10 cellular contexts compared by ENCODE assay signal in genomic region chr19:39506598-39506943, GRCh38. TPM values are rescaled to one million over a fixed set of nuclear protein-coding genes. Genes with fewer than 3 reads are reported as not detected.
A peak's percentile ranks its signal among the peaks of the same experiment; 100 is the strongest.
DNase-seq lines count a peak whose midpoint lies in the region; ATAC-seq, FAIRE-seq and TF ChIP-seq lines count a peak whose summit lies in the region.
"Had no signal": no experiment of that assay in that cellular context is flagged by ENCODE, and none has a peak within 500 bp of the region (broad histone marks: within the 10 kb centered on the region; RNA-seq: fewer than 3 reads in every experiment).

No MANE protein-coding gene starts in this region.

- peaks cover 2% of the 10 kb centered on the region for H3K9me1 ChIP-seq in keratinocyte (ENCODE audit: control insufficient read depth, extremely low read depth, insufficient read depth, low read length)

- peaks cover 2% of the 10 kb centered on the region for H3K36me3 Mint-ChIP-seq in activated naive CD4-positive, alpha-beta T cell treated with anti-CD3 and anti-CD28 coated beads, Interleukin-2, amount 50 U/mL, for 24 hours
- H3K36me3 Mint-ChIP-seq in activated naive CD8-positive, alpha-beta T cell, result no peaks in the 10 kb centered on the region

- H3K9ac ChIP-seq in keratinocyte (ENCODE audit: control insufficient read depth, extremely low read depth, insufficient read depth, low read length), result no peak overlapping the region

- H3K4me1 Mint-ChIP-seq in activated naive CD4-positive, alpha-beta T cell treated with anti-CD3 and anti-CD28 coated beads, Interleukin-2, amount 50 U/mL, for 24 hours, result peaks cover 27% of the 10 kb centered on the region
- peaks cover 19% of the 10 kb centered on the region for H3K4me1 Mint-ChIP-seq in activated naive CD8-positive, alpha-beta T cell (ENCODE audit: low read depth)

- H3K4me1 ChIP-seq in keratinocyte (ENCODE audit: control insufficient read depth, extremely low read depth, insufficient read depth, low read length) (peaks cover 3% of the 10 kb centered on the region), tibial artery (peaks cover 0 to 19% (median 5%) of the 10 kb centered on the region in 4 donors)

- H3K27ac Mint-ChIP-seq in activated naive CD4-positive, alpha-beta T cell treated with anti-CD3 and anti-CD28 coated beads, Interleukin-2, amount 50 U/mL, for 24 hours, result no peak overlapping the region
- H3K27ac Mint-ChIP-seq in activated naive CD8-positive, alpha-beta T cell, result no peak overlapping the region

- H3K36me3 ChIP-seq in keratinocyte (ENCODE audit: control insufficient read depth in 2 of 2, extremely low read depth in 1 of 2, insufficient read depth in 2 of 2, low read length in 2 of 2), result no peaks in the 10 kb centered on the region
- no peaks in the 10 kb centered on the region for H3K36me3 ChIP-seq in tibial artery
- H3K36me3 ChIP-seq: left lung had no signal

- intact Hi-C loops in tibial artery (cut with DNase I; ENCODE audit: low total_unique reads), result no loop called here

- H4K20me1 ChIP-seq in keratinocyte (ENCODE audit: control insufficient read depth, extremely low read depth, insufficient read depth, low read length), result no peaks in the 10 kb centered on the region

- H3K9me3 Mint-ChIP-seq in activated naive CD4-positive, alpha-beta T cell treated with anti-CD3 and anti-CD28 coated beads, Interleukin-2, amount 50 U/mL, for 24 hours, result no peaks in the 10 kb centered on the region
- no peaks in the 10 kb centered on the region for H3K9me3 Mint-ChIP-seq in activated naive CD8-positive, alpha-beta T cell (ENCODE audit: low read depth)

- H2AFZ ChIP-seq in keratinocyte (ENCODE audit: control insufficient read depth, low read length), result peak overlapping the region; percentile 66

- no peak for DNase-seq in activated naive CD4-positive, alpha-beta T cell (lab: John Stamatoyannopoulos, UW)
- no peak for DNase-seq in keratinocyte (ENCODE audit: low read depth, low spot score)
- no peak for DNase-seq in tibial artery
- no peak for DNase-seq in NCI-H345 treated with DMSO at 0.1 percent for 48 hours (lab: John Stamatoyannopoulos, UW; ENCODE audit: unreplicated experiment)
- DNase-seq in DMS153 (lab: John Stamatoyannopoulos, UW), result no peak
- DNase-seq: left lung, NCI-H187 treated with DMSO at 0.1 percent for 48 hours had no signal

- dilution Hi-C loops in keratinocyte (cut with MboI; ENCODE audit: extremely low pct_ligation_motif_present, low sequenced_read_pairs), result no loop called here

- TF ChIP-seq CTCF in keratinocyte (optimal IDR thresholded peaks at IDR 0.05 in 1 of 3, IDR thresholded peaks at IDR 0.05 in 1 of 3, conservative IDR thresholded peaks at IDR 0.05 in 1 of 3; ENCODE audit: extremely low read depth in 1 of 3, insufficient read depth in 2 of 3, low read length in 3 of 3) (no peak), tibial artery (IDR thresholded peaks at IDR 0.05) (no peak)

- H3K79me2 ChIP-seq in keratinocyte (ENCODE audit: control insufficient read depth, insufficient read depth, low read length), result no peaks in the 10 kb centered on the region

- peak overlapping the region; percentile 68 for H3K4me2 ChIP-seq in keratinocyte (ENCODE audit: control insufficient read depth, extremely low read depth, insufficient read depth, low read depth, low read length)

- no peak for FAIRE-seq in keratinocyte (lab: Jason Lieb, UNC)

- no peak overlapping the region for H3K27ac ChIP-seq in keratinocyte (ENCODE audit: control insufficient read depth, insufficient read depth, low read length)
- H3K27ac ChIP-seq in tibial artery, result no peak overlapping the region
- H3K27ac ChIP-seq: left lung had no signal

- H3K9me3 ChIP-seq in keratinocyte (ENCODE audit: control insufficient read depth, low read depth, low read length) (no peaks in the 10 kb centered on the region), tibial artery (no peaks in the 10 kb centered on the region)
- H3K9me3 ChIP-seq: left lung had no signal

- H3K4me3 Mint-ChIP-seq in activated naive CD4-positive, alpha-beta T cell treated with anti-CD3 and anti-CD28 coated beads, Interleukin-2, amount 50 U/mL, for 24 hours, result peak overlapping the region; percentile 24
- H3K4me3 Mint-ChIP-seq in activated naive CD8-positive, alpha-beta T cell, result peak overlapping the region; percentile 64

- peak overlapping the region in 2 of 3 experiments; percentile 12 to 68 for H3K4me3 ChIP-seq in keratinocyte (ENCODE audit: control insufficient read depth in 2 of 3, extremely low read depth in 1 of 3, insufficient read depth in 2 of 3, low read depth in 1 of 3, low read length in 3 of 3)
- H3K4me3 ChIP-seq in tibial artery, result peak overlapping the region; percentile 24 to 45

- ATAC-seq in HG02981 (IDR thresholded peaks at IDR 0.05; ENCODE audit: unreplicated experiment), result no peak

- peaks cover 38% of the 10 kb centered on the region for H3K27me3 ChIP-seq in keratinocyte (ENCODE audit: control insufficient read depth, extremely low read depth, insufficient read depth, low read length)
- peaks cover 3 to 82% of the 10 kb centered on the region in 2 donors for H3K27me3 ChIP-seq in tibial artery

- peaks cover 36% of the 10 kb centered on the region for H3K27me3 Mint-ChIP-seq in activated naive CD4-positive, alpha-beta T cell treated with anti-CD3 and anti-CD28 coated beads, Interleukin-2, amount 50 U/mL, for 24 hours
- peaks cover 16% of the 10 kb centered on the region for H3K27me3 Mint-ChIP-seq in activated naive CD8-positive, alpha-beta T cell

RNA-seq across cellular contexts. Expression of gene DLL3, which starts 7.8 kb away (rescaled TPM):
- polyA plus RNA-seq in keratinocyte, result 0.80 to 1.1 TPM (median 0.89 TPM) in 3 replicates
- not detected for polyA plus RNA-seq in keratinocyte (2011; ENCODE audit: low read depth)
- polyA plus RNA-seq in keratinocyte (2011; cell fraction: cytosol; rRNA removed), result 0.64 and 1.1 TPM in 2 replicates
- 0.27 and 0.37 TPM in 2 replicates for polyA plus RNA-seq in keratinocyte (2011; cell fraction: nucleus; rRNA removed)
- 0.41 and 1.3 TPM in 2 replicates for polyA plus RNA-seq in keratinocyte (2012; ENCODE audit: low replicate concordance)
- polyA minus RNA-seq in keratinocyte, result 0.20 to 0.43 TPM in 2 of 3 replicates, not detected in the other
- polyA minus RNA-seq in keratinocyte (2011; cell fraction: cytosol; rRNA and poly(A)+ RNA removed), result not detected
- not detected in 2 replicates for polyA minus RNA-seq in keratinocyte (2011; cell fraction: nucleus; rRNA and poly(A)+ RNA removed)

RNA-seq across cellular contexts. Expression of gene SELENOV, which starts 8.4 kb away (rescaled TPM):
- not detected in 3 replicates for polyA plus RNA-seq in keratinocyte
- not detected for polyA plus RNA-seq in keratinocyte (2011; ENCODE audit: low read depth)
- not detected in 2 replicates for polyA plus RNA-seq in keratinocyte (2011; cell fraction: cytosol; rRNA removed)
- not detected in 2 replicates for polyA plus RNA-seq in keratinocyte (2011; cell fraction: nucleus; rRNA removed)
- polyA plus RNA-seq in keratinocyte (2012; ENCODE audit: low replicate concordance), result not detected in 2 replicates
- polyA minus RNA-seq in keratinocyte, result not detected in 3 replicates
- polyA minus RNA-seq in keratinocyte (2011; cell fraction: cytosol; rRNA and poly(A)+ RNA removed), result not detected
- polyA minus RNA-seq in keratinocyte (2011; cell fraction: nucleus; rRNA and poly(A)+ RNA removed), result not detected in 2 replicates

RNA-seq across cellular contexts. Expression of gene TIMM50, which starts 25.9 kb away (rescaled TPM):
- 71.6 to 91.5 TPM (median 85.5 TPM) in 3 replicates for polyA plus RNA-seq in keratinocyte
- 70.1 TPM for polyA plus RNA-seq in keratinocyte (2011; ENCODE audit: low read depth)
- 59.6 and 76.9 TPM in 2 replicates for polyA plus RNA-seq in keratinocyte (2011; cell fraction: cytosol; rRNA removed)
- polyA plus RNA-seq in keratinocyte (2011; cell fraction: nucleus; rRNA removed), result 70.9 and 76.6 TPM in 2 replicates
- 68.5 and 89.8 TPM in 2 replicates for polyA plus RNA-seq in keratinocyte (2012; ENCODE audit: low replicate concordance)
- 68.9 to 130 TPM (median 90.1 TPM) in 3 replicates for polyA minus RNA-seq in keratinocyte
- polyA minus RNA-seq in keratinocyte (2011; cell fraction: cytosol; rRNA and poly(A)+ RNA removed), result 89.6 TPM
- polyA minus RNA-seq in keratinocyte (2011; cell fraction: nucleus; rRNA and poly(A)+ RNA removed), result 30.5 and 51.5 TPM in 2 replicates

RNA-seq across cellular contexts. Expression of gene EID2B, which starts 26.1 kb away (rescaled TPM):
- polyA plus RNA-seq in keratinocyte, result 1.1 to 1.9 TPM (median 1.2 TPM) in 3 replicates
- polyA plus RNA-seq in keratinocyte (2011; ENCODE audit: low read depth), result 0.19 TPM
- 1.1 and 1.3 TPM in 2 replicates for polyA plus RNA-seq in keratinocyte (2011; cell fraction: cytosol; rRNA removed)
- polyA plus RNA-seq in keratinocyte (2011; cell fraction: nucleus; rRNA removed), result 1.1 and 1.2 TPM in 2 replicates
- polyA plus RNA-seq in keratinocyte (2012; ENCODE audit: low replicate concordance), result 0.52 and 1.7 TPM in 2 replicates
- 0.13 to 0.23 TPM in 2 of 3 replicates, not detected in the other for polyA minus RNA-seq in keratinocyte
- polyA minus RNA-seq in keratinocyte (2011; cell fraction: cytosol; rRNA and poly(A)+ RNA removed), result not detected
- 0.21 and 0.39 TPM in 2 replicates for polyA minus RNA-seq in keratinocyte (2011; cell fraction: nucleus; rRNA and poly(A)+ RNA removed)

RNA-seq across cellular contexts. Expression of gene EID2, which starts 33.4 kb away (rescaled TPM):
- polyA plus RNA-seq in keratinocyte, result 9.5 to 12.9 TPM (median 9.6 TPM) in 3 replicates
- polyA plus RNA-seq in keratinocyte (2011; ENCODE audit: low read depth), result 9.9 TPM
- 7.8 and 9.3 TPM in 2 replicates for polyA plus RNA-seq in keratinocyte (2011; cell fraction: cytosol; rRNA removed)
- 7.8 and 9.6 TPM in 2 replicates for polyA plus RNA-seq in keratinocyte (2011; cell fraction: nucleus; rRNA removed)
- polyA plus RNA-seq in keratinocyte (2012; ENCODE audit: low replicate concordance), result 10.2 and 17.0 TPM in 2 replicates
- 2.0 to 4.3 TPM (median 3.7 TPM) in 3 replicates for polyA minus RNA-seq in keratinocyte
- 4.0 TPM for polyA minus RNA-seq in keratinocyte (2011; cell fraction: cytosol; rRNA and poly(A)+ RNA removed)
- 2.2 and 3.5 TPM in 2 replicates for polyA minus RNA-seq in keratinocyte (2011; cell fraction: nucleus; rRNA and poly(A)+ RNA removed)
